In genomic region chr3:46927718-46928073, GRCh38 we compare ENCODE assay signal across 9 cellular contexts. TPM values are rescaled to one million over a fixed set of nuclear protein-coding genes. Genes with fewer than 3 reads are reported as not detected.
DNase-seq lines count a peak whose midpoint lies in the region; ATAC-seq and TF ChIP-seq lines count a peak whose summit lies in the region.
"Had no signal": no experiment of that assay in that cellular context is flagged by ENCODE, and none has a peak within 500 bp of the region (broad histone marks: within the 10 kb centered on the region; RNA-seq: fewer than 3 reads in every experiment).

No MANE protein-coding gene starts in this region.

- peaks cover 98% of the 10 kb centered on the region for H3K4me1 ChIP-seq in BLaER1
- H3K4me1 ChIP-seq in ascending aorta = peaks cover 32 to 74% of the 10 kb centered on the region in 2 donors

- peak; percentile 4 for ATAC-seq in GM21423 (IDR thresholded peaks at IDR 0.05; ENCODE audit: unreplicated experiment)
- ATAC-seq in natural killer cell = no peak
- no peak for ATAC-seq in GM21515 (IDR thresholded peaks at IDR 0.05; ENCODE audit: unreplicated experiment)

- H3K27me3 Mint-ChIP-seq in natural killer cell (ENCODE audit: low read depth in 2 of 2) = no peaks in the 10 kb centered on the region

- H3K9ac ChIP-seq in BLaER1 = peak overlapping the region; percentile 88

- peaks cover 4 to 7% of the 10 kb centered on the region in 2 donors for H3K9me3 Mint-ChIP-seq in natural killer cell

- peak overlapping the region; percentile 63 for H3K4me3 ChIP-seq in BLaER1
- H3K4me3 ChIP-seq in ascending aorta = no peak overlapping the region

- H3K4me2 ChIP-seq in BLaER1 = peak overlapping the region; percentile 100

- H4K20me1 ChIP-seq in BLaER1 = peaks cover 15% of the 10 kb centered on the region; the same call in 1 of the 2 replicates

- intact Hi-C loops in ascending aorta (cut with DNase I) (no loop called here), natural killer cell (cut with micrococcal nuclease) (loop anchor here (2.0 kb wide), 1 partner anchor 51 kb away; the partner anchor contains the start of gene NBEAL2)

- TF ChIP-seq CTCF in ascending aorta (IDR thresholded peaks at IDR 0.05) (no peak), natural killer cell (IDR thresholded peaks at IDR 0.05) (no peak)

- H3K9me3 ChIP-seq in BLaER1 (peaks cover 34% of the 10 kb centered on the region), ascending aorta (no peaks in the 10 kb centered on the region)

- peaks cover 12% of the 10 kb centered on the region for H3K36me3 Mint-ChIP-seq in natural killer cell

- peak overlapping the region; percentile 100 for H3K27ac ChIP-seq in BLaER1
- H3K27ac ChIP-seq in ascending aorta = peak overlapping the region; percentile 4 to 42
- H3K27ac ChIP-seq: WERI-Rb-1 had no signal

- DNase-seq in ascending aorta (ENCODE audit: low spot score in 2 of 2) (no peak), natural killer cell (no peak), DMS53 treated with DMSO at 0.1 percent for 48 hours (lab: John Stamatoyannopoulos, UW; ENCODE audit: unreplicated experiment) (no peak), dedifferentiated amniotic fluid mesenchymal stem cell (ENCODE audit: extremely low spot score) (no peak), NCI-H187 treated with DMSO at 0.1 percent for 48 hours (lab: John Stamatoyannopoulos, UW) (no peak)
- DNase-seq: WERI-Rb-1 had no signal

- H3K4me3 Mint-ChIP-seq in natural killer cell = peak overlapping the region; percentile 29

- H3K27me3 ChIP-seq in BLaER1 (no peaks in the 10 kb centered on the region; the same call in 1 of the 2 replicates), ascending aorta (no peaks in the 10 kb centered on the region)

- H3K36me3 ChIP-seq in BLaER1 (peaks cover 68% of the 10 kb centered on the region), ascending aorta (peaks cover 31 to 32% of the 10 kb centered on the region in 2 donors)

- H3K4me1 Mint-ChIP-seq in natural killer cell = peaks cover 77 to 84% of the 10 kb centered on the region in 2 donors

- peak overlapping the region; percentile 88 to 95 for H3K27ac Mint-ChIP-seq in natural killer cell

RNA-seq across cellular contexts. Expression of gene CCDC12, which starts 48.8 kb away (rescaled TPM):
- total RNA-seq in ascending aorta (34.3 TPM), natural killer cell (100 to 1,000 TPM; 104 to 114 (median 111) TPM)

RNA-seq across cellular contexts. Expression of gene PTH1R, which starts 50.2 kb away (rescaled TPM):
- total RNA-seq in ascending aorta (10.3 TPM), natural killer cell (not detected)

RNA-seq across cellular contexts. Expression of gene NBEAL2, which starts 51.8 kb away (rescaled TPM):
- 70.2 TPM for total RNA-seq in ascending aorta
- total RNA-seq in natural killer cell = 100 to 1,000 TPM; 453 to 536 (median 532) TPM

Comparison
In these comparisons a context has a peak if more than half of its experiments do, and no peak if none do; other contexts are left out.
1. RNA of gene PTH1R, which starts 50.2 kb away (total RNA-seq): 10.3 TPM in ascending aorta (single experiment); not detected in natural killer cell; every median in the first group is over 10 times any median in the second.